In the genomic region with DNA sequence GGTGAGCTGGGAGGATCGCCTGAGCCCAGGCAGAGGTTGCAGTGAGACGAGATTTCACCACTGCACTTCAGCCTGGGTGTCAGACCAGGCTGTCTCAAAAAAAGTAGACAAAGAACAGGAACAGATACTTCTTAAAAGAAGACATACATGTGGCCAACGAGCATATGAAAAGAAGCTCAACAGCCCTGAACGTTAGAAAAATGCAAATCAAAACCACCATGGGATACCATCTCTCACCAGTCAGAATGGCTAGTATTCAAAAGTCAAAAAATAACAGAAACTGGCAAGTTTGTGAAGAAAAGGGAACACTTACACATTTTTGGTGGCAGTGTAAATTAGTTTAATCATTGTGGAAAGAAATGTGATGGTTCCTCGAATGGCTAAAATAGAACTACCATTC, we compare ENCODE assay signal across 1 cellular context.
TF ChIP-seq lines count a peak whose summit lies in the region.

No MANE protein-coding gene starts in this region.

TF ChIP-seq in WTC11, 78 proteins besides CTCF, POLR2A, EP300 and RAD21 (continued from another document):
- TF ChIP-seq AR (CRISPR knock-in tag; IDR thresholded peaks at IDR 0.05) (no peak), TEAD4 (CRISPR knock-in tag; IDR thresholded peaks at IDR 0.05) (no peak), SOX15 (CRISPR knock-in tag; IDR thresholded peaks at IDR 0.05) (no peak), FOXJ3 (CRISPR knock-in tag; IDR thresholded peaks at IDR 0.05; ENCODE audit: borderline replicate concordance) (no peak), ZMAT4 (CRISPR knock-in tag; IDR thresholded peaks at IDR 0.05) (no peak)
- TF ChIP-seq, protein P1, sequence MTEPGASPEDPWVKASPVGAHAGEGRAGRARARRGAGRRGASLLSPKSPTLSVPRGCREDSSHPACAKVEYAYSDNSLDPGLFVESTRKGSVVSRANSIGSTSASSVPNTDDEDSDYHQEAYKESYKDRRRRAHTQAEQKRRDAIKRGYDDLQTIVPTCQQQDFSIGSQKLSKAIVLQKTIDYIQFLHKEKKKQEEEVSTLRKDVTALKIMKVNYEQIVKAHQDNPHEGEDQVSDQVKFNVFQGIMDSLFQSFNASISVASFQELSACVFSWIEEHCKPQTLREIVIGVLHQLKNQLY (CRISPR knock-in tag; IDR thresholded peaks at IDR 0.05): no peak
